1 cellular context compared by ENCODE assay signal in the genomic region with DNA sequence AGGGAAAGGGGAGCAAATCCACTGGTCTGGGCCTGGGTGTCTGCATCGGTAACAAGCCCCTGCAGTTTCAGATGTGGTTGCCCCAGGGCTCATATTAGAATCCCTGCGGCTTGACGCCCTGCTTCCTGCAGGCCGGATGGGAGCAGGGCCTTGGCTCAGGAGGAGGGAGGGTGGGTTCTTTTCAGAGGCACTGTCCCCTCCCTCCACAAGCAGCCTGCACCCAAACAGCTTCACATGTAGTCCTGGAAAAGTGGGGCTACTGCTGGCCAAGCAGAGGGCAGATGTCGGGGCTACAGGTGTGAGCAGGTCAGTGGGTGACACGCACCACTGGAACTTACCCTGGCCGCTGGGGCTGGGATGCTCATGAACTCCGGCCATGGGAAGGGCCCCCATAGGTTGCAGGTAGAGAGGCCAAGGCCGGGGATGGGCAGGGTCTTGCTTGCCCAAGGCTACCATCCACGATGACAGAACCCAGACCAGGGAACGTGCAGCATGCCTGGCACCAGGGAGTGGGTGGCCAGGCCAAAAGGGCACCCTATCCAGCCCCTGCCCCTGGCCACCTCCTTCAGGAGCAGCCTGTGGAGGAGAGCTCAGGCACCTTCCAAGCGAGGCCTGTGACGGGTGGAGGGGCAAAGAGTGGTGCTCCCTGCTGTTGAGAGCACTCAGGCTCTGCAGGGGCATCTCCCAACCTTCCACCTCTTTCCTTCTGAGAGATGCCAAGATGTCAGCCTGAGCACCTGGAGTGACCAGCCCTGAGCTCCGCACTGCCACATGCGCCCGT.
TF ChIP-seq lines count a peak whose summit lies in the region.

No MANE protein-coding gene starts in this region.

TF ChIP-seq in H1, 55 proteins besides CTCF, POLR2A, EP300 and RAD21:
- no peak for TF ChIP-seq GABPA (IDR thresholded peaks at IDR 0.05; ENCODE audit: borderline replicate concordance, insufficient read depth, low read length)
- no peak for TF ChIP-seq TBP (IDR thresholded peaks at IDR 0.05; ENCODE audit: low read depth, low read length)
- TF ChIP-seq RXRA (IDR thresholded peaks at IDR 0.05; ENCODE audit: insufficient read depth, low read depth, low read length), result no peak
- no peak for TF ChIP-seq USF2 (IDR thresholded peaks at IDR 0.05; ENCODE audit: low read length)
- no peak for TF ChIP-seq KDM4A (IDR thresholded peaks at IDR 0.05; ENCODE audit: low read depth, low read length, severe bottlenecking)
- TF ChIP-seq TCF12 (IDR thresholded peaks at IDR 0.05; ENCODE audit: low read depth, low read length), result no peak
- no peak for TF ChIP-seq PHF8 (conservative IDR thresholded peaks at IDR 0.05; ENCODE audit: low read depth, low read length)
- no peak for TF ChIP-seq ASH2L (IDR thresholded peaks at IDR 0.05; ENCODE audit: low read length)
- no peak for TF ChIP-seq SIRT6 (IDR thresholded peaks at IDR 0.05; ENCODE audit: low read length)
- TF ChIP-seq YY1 (IDR thresholded peaks at IDR 0.05; ENCODE audit: low read depth, low read length), result no peak
- no peak for TF ChIP-seq JUN (IDR thresholded peaks at IDR 0.05; ENCODE audit: low read depth, low read length)
- TF ChIP-seq, protein P1, sequence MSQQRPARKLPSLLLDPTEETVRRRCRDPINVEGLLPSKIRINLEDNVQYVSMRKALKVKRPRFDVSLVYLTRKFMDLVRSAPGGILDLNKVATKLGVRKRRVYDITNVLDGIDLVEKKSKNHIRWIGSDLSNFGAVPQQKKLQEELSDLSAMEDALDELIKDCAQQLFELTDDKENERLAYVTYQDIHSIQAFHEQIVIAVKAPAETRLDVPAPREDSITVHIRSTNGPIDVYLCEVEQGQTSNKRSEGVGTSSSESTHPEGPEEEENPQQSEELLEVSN (IDR thresholded peaks at IDR 0.05), result no peak
- no peak for TF ChIP-seq CHD2 (IDR thresholded peaks at IDR 0.05; ENCODE audit: low read length)
- TF ChIP-seq SP2 (IDR thresholded peaks at IDR 0.05; ENCODE audit: low read length), result no peak
- TF ChIP-seq MAFK (IDR thresholded peaks at IDR 0.05; ENCODE audit: low read depth, low read length), result no peak
- no peak for TF ChIP-seq SP1 (IDR thresholded peaks at IDR 0.05; ENCODE audit: low read depth, low read length)
- no peak for TF ChIP-seq RBBP5 (IDR thresholded peaks at IDR 0.05; ENCODE audit: borderline replicate concordance, low read depth, low read length)
TF ChIP-seq in H1: peak in this region for 0.
